ENCODE assay signal across 12 cellular contexts in the genomic region with DNA sequence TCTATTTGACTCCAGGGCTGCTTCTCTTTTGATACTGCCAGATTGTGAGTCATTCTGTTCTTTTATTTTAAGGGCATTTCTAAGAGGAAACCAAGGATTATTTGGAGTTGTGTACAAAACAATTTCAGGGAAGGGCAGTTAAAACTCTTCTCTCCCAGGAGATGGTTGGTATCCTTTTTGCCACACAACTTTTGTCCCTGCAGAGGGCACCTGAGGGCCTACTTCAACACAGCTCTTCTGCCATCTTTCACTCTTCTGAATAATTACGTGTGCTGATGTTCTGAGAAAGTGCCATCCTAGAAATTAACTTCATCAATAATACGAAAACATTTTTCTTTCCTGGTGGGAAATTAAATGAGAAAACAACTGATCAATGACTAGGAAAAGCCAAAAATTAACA.
A peak's percentile ranks its signal among the peaks of the same experiment; 100 is the strongest.
DNase-seq lines count a peak whose midpoint lies in the region; ATAC-seq, FAIRE-seq and TF ChIP-seq lines count a peak whose summit lies in the region.
"Had no signal": no experiment of that assay in that cellular context is flagged by ENCODE, and none has a peak within 500 bp of the region (broad histone marks: within the 10 kb centered on the region; RNA-seq: fewer than 3 reads in every experiment).

No MANE protein-coding gene starts in this region.

- POLR2A ChIA-PET in A549 (lab: Yijun Ruan, JAX): no interaction called here

- H3K79me2 ChIP-seq in OCI-LY3 (ENCODE audit: low read length): no peaks in the 10 kb centered on the region

- FAIRE-seq in A549 (lab: Jason Lieb, UNC): no peak

- H3K9ac ChIP-seq in OCI-LY3 (ENCODE audit: low read length): no peak overlapping the region

- no peaks in the 10 kb centered on the region for H3K4me1 ChIP-seq in A549
- H3K4me1 ChIP-seq in OCI-LY3 (ENCODE audit: low read length): peaks cover 4% of the 10 kb centered on the region; the same call in 1 of the 2 replicates

- no peak overlapping the region for H3K27ac Mint-ChIP-seq in stimulated activated effector memory CD8-positive, alpha-beta T cell treated with anti-CD3 and anti-CD28 coated beads, Interleukin-12 subunit alpha, Interleukin-12 subunit beta, amount 100 ng/mL, for 72 hours
- H3K27ac Mint-ChIP-seq: activated T-helper 2 cell treated with anti-CD3 and anti-CD28 coated beads, Interferon-gamma antibody, Interleukin-2, Interleukin-4, amounts not matched to agents 10 μg/mL and 5 μg/mL and 100 μg/mL, durations not matched to agents 14 hours and 24 hours and 36 hours had no signal

- H3K9me3 ChIP-seq in A549 (no peaks in the 10 kb centered on the region), OCI-LY3 (ENCODE audit: insufficient read depth, low read length) (no peaks in the 10 kb centered on the region)

- H3K4me3 ChIP-seq in A549 (no peak overlapping the region), OCI-LY3 (ENCODE audit: low read length) (no peak overlapping the region)

- no peaks in the 10 kb centered on the region for H3K4me1 Mint-ChIP-seq in stimulated activated effector memory CD8-positive, alpha-beta T cell treated with anti-CD3 and anti-CD28 coated beads, Interleukin-12 subunit alpha, Interleukin-12 subunit beta, amount 100 ng/mL, for 72 hours
- peaks cover 5% of the 10 kb centered on the region for H3K4me1 Mint-ChIP-seq in activated T-cell treated with anti-CD3 and anti-CD28 coated beads, Interleukin-2, amount 50 U/mL, for 4 hours (ENCODE audit: low read depth)

- H3K9me3 Mint-ChIP-seq in stimulated activated effector memory CD8-positive, alpha-beta T cell treated with anti-CD3 and anti-CD28 coated beads, Interleukin-12 subunit alpha, Interleukin-12 subunit beta, amount 100 ng/mL, for 72 hours: no peaks in the 10 kb centered on the region
- no peaks in the 10 kb centered on the region for H3K9me3 Mint-ChIP-seq in activated T-cell treated with anti-CD3 and anti-CD28 coated beads, Interleukin-2, amount 50 U/mL, for 4 hours
- H3K9me3 Mint-ChIP-seq: activated T-helper 2 cell treated with anti-CD3 and anti-CD28 coated beads, Interferon-gamma antibody, Interleukin-2, Interleukin-4, amounts not matched to agents 10 μg/mL and 5 μg/mL and 100 μg/mL, durations not matched to agents 14 hours and 24 hours and 36 hours had no signal

- TF ChIP-seq POLR2A in A549 (IDR thresholded peaks at IDR 0.05; ENCODE audit: low read length): no peak

- H4K20me1 ChIP-seq in OCI-LY3 (ENCODE audit: insufficient read depth, low read length): no peaks in the 10 kb centered on the region

- H3K27ac ChIP-seq in A549 (no peak overlapping the region), OCI-LY3 (ENCODE audit: low read length) (no peak overlapping the region)
- H3K27ac ChIP-seq: epithelial cell of prostate had no signal

- 0 out of 2 replicates have a peak, but pooled peaks cover 12% of the 10 kb centered on the region for H3K27me3 ChIP-seq in OCI-LY3 (ENCODE audit: low read depth, low read length)

- CTCF ChIA-PET in A549 (lab: Yijun Ruan, JAX): no interaction called here

- peak; percentile 35 to 36; a peak in 4 of 5 replicates for TF ChIP-seq RAD21 in A549 (conservative IDR thresholded peaks at IDR 0.05 in 1 of 2, IDR thresholded peaks at IDR 0.05 in 1 of 2)

- H3K36me3 ChIP-seq in OCI-LY3 (replicated peaks; ENCODE audit: low read depth, low read length): no peaks in the 10 kb centered on the region

- H3K36me3 Mint-ChIP-seq in stimulated activated effector memory CD8-positive, alpha-beta T cell treated with anti-CD3 and anti-CD28 coated beads, Interleukin-12 subunit alpha, Interleukin-12 subunit beta, amount 100 ng/mL, for 72 hours: no peaks in the 10 kb centered on the region
- H3K36me3 Mint-ChIP-seq in activated T-cell treated with anti-CD3 and anti-CD28 coated beads, Interleukin-2, amount 50 U/mL, for 4 hours (ENCODE audit: insufficient read depth): no peaks in the 10 kb centered on the region

- peaks cover 3% of the 10 kb centered on the region for H3K27me3 Mint-ChIP-seq in activated T-cell treated with anti-CD3 and anti-CD28 coated beads, Interleukin-2, amount 50 U/mL, for 4 hours (ENCODE audit: low read depth)

- no peak overlapping the region for H3K4me3 Mint-ChIP-seq in stimulated activated effector memory CD8-positive, alpha-beta T cell treated with anti-CD3 and anti-CD28 coated beads, Interleukin-12 subunit alpha, Interleukin-12 subunit beta, amount 100 ng/mL, for 72 hours
- no peak overlapping the region for H3K4me3 Mint-ChIP-seq in activated T-cell treated with anti-CD3 and anti-CD28 coated beads, Interleukin-2, amount 50 U/mL, for 4 hours

- H2AFZ ChIP-seq in OCI-LY3 (ENCODE audit: low read depth, low read length): no peak overlapping the region; the same call in 1 of the 2 replicates

- H3K4me2 ChIP-seq in A549 (no peak overlapping the region), OCI-LY3 (ENCODE audit: low read length) (peak overlapping the region; percentile 20; the same call in 1 of the 2 replicates)

- peak in 1 of 2 experiments; percentile 7 for DNase-seq in A549 (ENCODE audit: low read depth in 1 of 2, low spot score in 1 of 2)
- peak; percentile 35 for DNase-seq in ELR (ENCODE audit: low read depth)
- DNase-seq in fibroblast of gingiva (ENCODE audit: low read depth): peak; percentile 6
- no peak for DNase-seq in stimulated activated effector memory CD8-positive, alpha-beta T cell treated with anti-CD3 and anti-CD28 coated beads, Interleukin-12 subunit alpha, Interleukin-12 subunit beta, amount 100 ng/mL, for 72 hours (ENCODE audit: low spot score in 2 of 2)
- no peak for DNase-seq in NCI-H1105 treated with DMSO at 0.1 percent for 48 hours (lab: John Stamatoyannopoulos, UW)
- no peak for DNase-seq in activated T-cell treated with anti-CD3 and anti-CD28 coated beads, Interleukin-2, amount 50 U/mL, for 4 hours
- DNase-seq: midbrain, NCI-H2081 had no signal

- no peak for TF ChIP-seq EP300 in A549 (IDR thresholded peaks at IDR 0.05)

- TF ChIP-seq CTCF in A549 (IDR thresholded peaks at IDR 0.05) (0 out of 3 replicates have a peak, but pooled peaks have one; percentile 15), OCI-LY3 (IDR thresholded peaks at IDR 0.05; ENCODE audit: low read depth, low read length) (peak; percentile 70)

- ATAC-seq in A549 (no peak; a peak in 1 of 6 replicates), GM21723 (IDR thresholded peaks at IDR 0.05; ENCODE audit: unreplicated experiment) (no peak)
- ATAC-seq in stimulated activated effector memory CD8-positive, alpha-beta T cell treated with anti-CD3 and anti-CD28 coated beads, Interleukin-12 subunit alpha, Interleukin-12 subunit beta, amount 100 ng/mL, for 72 hours: no peak
- ATAC-seq in activated T-cell treated with anti-CD3 and anti-CD28 coated beads, Interleukin-2, amount 50 U/mL, for 4 hours: no peak

- WGBS in A549 (ENCODE audit: missing lambda C conversion rate): 27% methylated on average over 2 of the region's 2 CpGs

TF ChIP-seq in A549, 52 proteins besides CTCF, POLR2A, EP300 and RAD21:
- TF ChIP-seq RNF2 (IDR thresholded peaks at IDR 0.05; ENCODE audit: borderline replicate concordance, low read depth): no peak
- TF ChIP-seq ZNF302 (CRISPR knock-in tag; IDR thresholded peaks at IDR 0.05): no peak
- peak; percentile 35; the same call in 2 of the 3 replicates for TF ChIP-seq SMC3 (IDR thresholded peaks at IDR 0.05)

Comparison
In these comparisons a context has a peak if more than half of its experiments do, and no peak if none do; other contexts are left out.
1. DNase-seq: peak in ELR (single experiment) and fibroblast of gingiva (single experiment); none in stimulated activated effector memory CD8-positive, alpha-beta T cell treated with anti-CD3 and anti-CD28 coated beads, Interleukin-12 subunit alpha, Interleukin-12 subunit beta, amount 100 ng/mL, for 72 hours (0 of 2), NCI-H1105 treated with DMSO at 0.1 percent for 48 hours (single experiment) and activated T-cell treated with anti-CD3 and anti-CD28 coated beads, Interleukin-2, amount 50 U/mL, for 4 hours (single experiment).